Comparison of ENCODE assay signal across 8 cellular contexts in genomic region chr15:91049378-91050127, GRCh38. TPM values are rescaled to one million over a fixed set of nuclear protein-coding genes. Genes with fewer than 3 reads are reported as not detected.
A peak's percentile ranks its signal among the peaks of the same experiment; 100 is the strongest.
DNase-seq lines count a peak whose midpoint lies in the region; ATAC-seq, FAIRE-seq and TF ChIP-seq lines count a peak whose summit lies in the region.

No MANE protein-coding gene starts in this region.

- H3K9me3 ChIP-seq in T-helper 17 cell (ENCODE audit: control insufficient read depth, low read length, poor library complexity, severe bottlenecking): no peaks in the 10 kb centered on the region
- no peaks in the 10 kb centered on the region for H3K9me3 ChIP-seq in kidney (ENCODE audit: control insufficient read depth in 1 of 2, low read length in 2 of 2)

- no peak overlapping the region for H3K9ac ChIP-seq in kidney (ENCODE audit: low read length in 2 of 2)

- H3K27ac ChIP-seq in kidney (ENCODE audit: low read depth in 2 of 2, low read length in 2 of 2): no peak overlapping the region

- H3K4me3 ChIP-seq in kidney (ENCODE audit: low read length in 2 of 2): peak overlapping the region in 1 of 2 donors; percentile 11

- intact Hi-C loops in kidney (cut with DNase I): no loop called here

- peaks cover 16% of the 10 kb centered on the region for H3K4me1 Mint-ChIP-seq in T-helper 17 cell

- H3K36me3 ChIP-seq in kidney (ENCODE audit: control insufficient read depth in 1 of 2, insufficient read depth in 2 of 2, low read length in 2 of 2): no peaks in the 10 kb centered on the region

- no peaks in the 10 kb centered on the region for H3K4me1 ChIP-seq in kidney (ENCODE audit: control insufficient read depth in 1 of 2, insufficient read depth in 1 of 2, low read depth in 1 of 2, low read length in 2 of 2)

- peaks cover 2% of the 10 kb centered on the region for H3K36me3 Mint-ChIP-seq in T-helper 17 cell (ENCODE audit: low read depth)

- peaks cover 28% of the 10 kb centered on the region for H3K27me3 Mint-ChIP-seq in T-helper 17 cell

- peak; percentile 59 for TF ChIP-seq CTCF in kidney (IDR thresholded peaks at IDR 0.05; ENCODE audit: borderline replicate concordance, extremely low read depth, insufficient read depth)

- H3K4me3 Mint-ChIP-seq in T-helper 17 cell: peak overlapping the region; percentile 9

- H3K27ac Mint-ChIP-seq in T-helper 17 cell: no peak overlapping the region

- ATAC-seq in HG02623 (IDR thresholded peaks at IDR 0.05; ENCODE audit: unreplicated experiment): peak; percentile 70
- ATAC-seq in T-helper 17 cell: peak; percentile 90

- peak; percentile 20 for DNase-seq in NK-92 treated with Interleukin-12 subunit alpha and Interleukin-12 subunit beta, amount 100 ng/mL, for 24 hours (lab: John Stamatoyannopoulos, UW)
- DNase-seq in NK-92 (lab: John Stamatoyannopoulos, UW; ENCODE audit: unreplicated experiment) (no peak), NCI-H146 (lab: John Stamatoyannopoulos, UW) (peak; percentile 59), T-helper 17 cell (peak in 2 of 3 donors; percentile 23 to 54), kidney (no peak)
- peak; percentile 39 for DNase-seq in central memory CD4-positive, alpha-beta T cell
- DNase-seq in stimulated activated CD4-positive, alpha-beta T cell treated with anti-CD3 and anti-CD28 coated beads, Interleukin-2, amount 100 ng/mL, for 4 hours (ENCODE audit: low read depth): peak; percentile 21

- peak; percentile 13 for FAIRE-seq in kidney (lab: Jason Lieb, UNC)

RNA-seq across cellular contexts. Expression of gene VPS33B, which starts 27.2 kb away (rescaled TPM):
- total RNA-seq in T-helper 17 cell (10 to 100 TPM; 19.2 to 23.6 TPM), kidney (15.5 TPM)
- 18.5 TPM for polyA plus RNA-seq in kidney (ENCODE audit: insufficient read depth, low read depth, low replicate concordance)

RNA-seq across cellular contexts. Expression of gene SV2B, which starts 50.5 kb away (rescaled TPM):
- total RNA-seq in T-helper 17 cell: under 1 TPM in 1 of 2 donors, not detected in 1; 0.10 TPM
- total RNA-seq in kidney: 3.9 TPM
- 0.17 TPM for polyA plus RNA-seq in kidney (ENCODE audit: insufficient read depth, low read depth, low replicate concordance)

RNA-seq across cellular contexts. Expression of gene PRC1, which starts 55.2 kb away (rescaled TPM):
- total RNA-seq in T-helper 17 cell: 10 to 100 TPM; 19.9 to 40.6 TPM
- total RNA-seq in kidney: 6.6 TPM
- polyA plus RNA-seq in kidney (ENCODE audit: insufficient read depth, low read depth, low replicate concordance): 3.4 TPM

Comparison
In these comparisons a context has a peak if more than half of its experiments do, and no peak if none do; other contexts are left out.
1. DNase-seq: peak in NK-92 treated with Interleukin-12 subunit alpha and Interleukin-12 subunit beta, amount 100 ng/mL, for 24 hours (single experiment), NCI-H146 (single experiment), T-helper 17 cell (2 of 3), central memory CD4-positive, alpha-beta T cell (single experiment) and stimulated activated CD4-positive, alpha-beta T cell treated with anti-CD3 and anti-CD28 coated beads, Interleukin-2, amount 100 ng/mL, for 4 hours (single experiment); none in NK-92 (single experiment) and kidney (single experiment).